Comparison of ENCODE assay signal across 29 cellular contexts in the genomic region with DNA sequence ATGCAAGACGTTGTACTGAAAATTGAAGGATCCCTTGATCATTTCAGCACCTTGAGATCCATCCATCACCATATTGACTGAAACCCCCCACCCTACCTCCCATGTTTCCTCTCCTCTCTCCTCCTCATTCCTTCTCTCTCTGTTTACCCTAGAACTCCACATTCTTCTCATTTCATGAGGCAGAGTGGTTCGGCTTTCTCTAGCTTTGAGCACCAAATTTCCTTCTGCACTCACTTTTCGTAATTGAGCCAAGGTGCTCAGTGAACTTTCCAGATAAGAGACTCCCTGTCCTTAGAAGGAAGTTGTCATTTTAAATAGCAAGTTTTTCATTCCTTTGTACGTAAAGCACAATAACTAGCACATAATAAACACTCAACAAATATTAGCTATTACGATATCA.
"Had no signal": no experiment of that assay in that cellular context is flagged by ENCODE, and none has a peak within 500 bp of the region (broad histone marks: within the 10 kb centered on the region; RNA-seq: fewer than 3 reads in every experiment).

No MANE protein-coding gene starts in this region.

- H3K27ac ChIP-seq: ascending aorta, breast epithelium, cardiac muscle cell, colonic mucosa, epithelial cell of prostate, esophagus squamous epithelium, gastroesophageal sphincter, WERI-Rb-1 had no signal

- H3K9me3 ChIP-seq: ascending aorta, breast epithelium, colonic mucosa, esophagus squamous epithelium, gastroesophageal sphincter had no signal

- H3K4me1 ChIP-seq: ascending aorta, breast epithelium, gastroesophageal sphincter had no signal

- H3K36me3 ChIP-seq: ascending aorta, breast epithelium, cardiac muscle cell, colonic mucosa, esophagus squamous epithelium, gastroesophageal sphincter, WERI-Rb-1 had no signal

- H3K4me3 ChIP-seq: ascending aorta, breast epithelium, cardiac muscle cell, colonic mucosa, esophagus squamous epithelium, gastroesophageal sphincter had no signal

- H3K27me3 ChIP-seq: ascending aorta, breast epithelium, cardiac muscle cell, colonic mucosa, esophagus squamous epithelium, gastroesophageal sphincter had no signal

- ATAC-seq: activated CD4-positive, CD25-positive, alpha-beta regulatory T cell treated with anti-CD3 and anti-CD28 coated beads, Interleukin-2, amount 50 U/mL, for 24 hours; activated CD8-positive, alpha-beta T cell treated with anti-CD3 and anti-CD28 coated beads, Interleukin-2, amount 10 ng/mL, durations not matched to agents 7 days and 5 days; activated naive CD4-positive, alpha-beta T cell treated with anti-CD3 and anti-CD28 coated beads, Interleukin-2, amount 50 U/mL, for 72 hours; activated T-cell treated with anti-CD3 and anti-CD28 coated beads, Interleukin-2, amount 50 U/mL, for 72 hours; gastroesophageal sphincter; T-helper 17 cell had no signal

- DNase-seq: activated B cell treated with CpG ODN at 0.5 μM for 24 hours; activated CD4-positive, alpha-beta memory T cell treated with anti-CD3 and anti-CD28 coated beads for 36 hours; activated CD4-positive, alpha-beta T cell treated with anti-CD3 and anti-CD28 coated beads, Interleukin-2, amount 10 ng/mL, durations not matched to agents 24 days and 14 days; activated CD8-positive, alpha-beta memory T cell treated with anti-CD3 and anti-CD28 coated beads, Interleukin-2, amount 50 U/mL, for 48 hours; activated CD8-positive, alpha-beta T cell treated with anti-CD3 and anti-CD28 coated beads, Interleukin-2, amount 10 ng/mL, durations not matched to agents 7 days and 5 days; activated gamma-delta T cell; activated naive CD4-positive, alpha-beta T cell; activated naive CD4-positive, alpha-beta T cell treated with anti-CD3 and anti-CD28 coated beads, Interleukin-2, amount 10 ng/mL, durations not matched to agents 7 days and 5 days; activated naive CD8-positive, alpha-beta T cell treated with anti-CD3 and anti-CD28 coated beads, Interleukin-2, amount 10 ng/mL, durations not matched to agents 7 days and 5 days; activated T-cell treated with anti-CD3 and anti-CD28 coated beads for 4 hours; activated T-cell treated with anti-CD3 and anti-CD28 coated beads, Interleukin-2, amount 50 U/mL, for 24 hours; activated T-cell treated with anti-CD3 and anti-CD28 coated beads, Interleukin-2, amount 50 U/mL, for 72 hours; central memory CD4-positive, alpha-beta T cell; cerebellar nuclear complex; colonic mucosa; effector CD8-positive, alpha-beta T cell; esophagus squamous epithelium; foreskin melanocyte; T-helper 1 cell; T-helper 17 cell; T1000; WERI-Rb-1 had no signal
